ENCODE assay signal across 8 cellular contexts in genomic region chr5:14109041-14109747, GRCh38. TPM values are rescaled to one million over a fixed set of nuclear protein-coding genes. Genes with fewer than 3 reads are reported as not detected.
DNase-seq lines count a peak whose midpoint lies in the region; ATAC-seq and TF ChIP-seq lines count a peak whose summit lies in the region.

No MANE protein-coding gene starts in this region.

- H3K27ac ChIP-seq in breast epithelium = no peak overlapping the region
- no peak overlapping the region for H3K27ac ChIP-seq in upper lobe of right lung

- H3K27me3 ChIP-seq in breast epithelium (no peaks in the 10 kb centered on the region), upper lobe of right lung (no peaks in the 10 kb centered on the region)

- H3K4me3 ChIP-seq in breast epithelium (no peak overlapping the region), upper lobe of right lung (no peak overlapping the region)

- H3K4me1 Mint-ChIP-seq in MCF 10A (ENCODE audit: insufficient read depth, unreplicated experiment) (peaks cover 19% of the 10 kb centered on the region), osteocyte (ENCODE audit: unreplicated experiment) (peaks cover 31% of the 10 kb centered on the region)

- intact Hi-C loops in MCF 10A (cut with micrococcal nuclease) (loop anchor here (2.0 kb wide), 1 partner anchor 162 kb away; no protein-coding TSS in a partner anchor), breast epithelium (cut with DNase I; ENCODE audit: low total_unique reads) (no loop called here), upper lobe of right lung (cut with DNase I) (loop anchor here (5.0 kb wide), 1 partner anchor 158 kb away; no protein-coding TSS in a partner anchor)

- POLR2A ChIA-PET in MCF 10A (lab: Yijun Ruan, JAX) = interaction anchor here (0.7 to 1.2 kb wide), 4 partner anchors 15 to 155 kb away, joined by 3 read pairs; no protein-coding TSS in a partner anchor

- no TSS peak for BruUV-seq in MCF 10A (replicated peaks; lab: Mats Ljungman, UMichigan)

- peak; percentile 28 for DNase-seq in MCF 10A (ENCODE audit: unreplicated experiment)
- no peak for DNase-seq in breast epithelium (ENCODE audit: low spot score in 2 of 2)
- peak; percentile 17 to 35 for DNase-seq in activated CD4-positive, alpha-beta T cell treated with anti-CD3 and anti-CD28 coated beads, Interleukin-2, amount 50 U/mL, for 48 hours
- no peak for DNase-seq in osteocyte (ENCODE audit: extremely low spot score, unreplicated experiment)
- DNase-seq in NCI-H526 treated with DMSO at 0.1 percent for 48 hours (lab: John Stamatoyannopoulos, UW) = no peak
- DNase-seq in NCI-H187 (lab: John Stamatoyannopoulos, UW) = no peak
- DNase-seq in upper lobe of right lung = no peak

- H3K9me3 Mint-ChIP-seq in MCF 10A (ENCODE audit: unreplicated experiment) (no peaks in the 10 kb centered on the region), osteocyte (ENCODE audit: unreplicated experiment) (no peaks in the 10 kb centered on the region)

- TF ChIP-seq CTCF in MCF 10A (IDR thresholded peaks at IDR 0.05; ENCODE audit: unreplicated experiment) (no peak), breast epithelium (IDR thresholded peaks at IDR 0.05) (no peak), osteocyte (IDR thresholded peaks at IDR 0.05) (no peak), upper lobe of right lung (IDR thresholded peaks at IDR 0.05) (no peak)

- H3K36me3 Mint-ChIP-seq in MCF 10A (ENCODE audit: insufficient read depth, unreplicated experiment) (no peaks in the 10 kb centered on the region), osteocyte (ENCODE audit: unreplicated experiment) (no peaks in the 10 kb centered on the region)

- H3K4me3 Mint-ChIP-seq in MCF 10A (ENCODE audit: unreplicated experiment) = no peak overlapping the region
- H3K4me3 Mint-ChIP-seq in osteocyte (ENCODE audit: unreplicated experiment) = no peak overlapping the region

- no peak for TF ChIP-seq POLR2A in breast epithelium (IDR thresholded peaks at IDR 0.05)

- peak; percentile 93 for ATAC-seq in HG02973 (IDR thresholded peaks at IDR 0.05; ENCODE audit: unreplicated experiment)
- ATAC-seq in upper lobe of right lung = no peak

- no peaks in the 10 kb centered on the region for H3K9me3 ChIP-seq in breast epithelium
- H3K9me3 ChIP-seq in upper lobe of right lung = no peaks in the 10 kb centered on the region

- H3K27ac Mint-ChIP-seq in MCF 10A (ENCODE audit: low read depth, unreplicated experiment) (no peak overlapping the region), osteocyte (ENCODE audit: unreplicated experiment) (peak overlapping the region; percentile 2)

- H3K4me1 ChIP-seq in breast epithelium (no peaks in the 10 kb centered on the region), upper lobe of right lung (peaks cover 18% of the 10 kb centered on the region)

- CTCF ChIA-PET in MCF 10A (lab: Yijun Ruan, JAX) = interaction anchor here (0.6 to 2.7 kb wide), 16 partner anchors 11 to 1239 kb away, joined by 3 to 32 read pairs (median 4); no protein-coding TSS in a partner anchor

- H3K36me3 ChIP-seq in breast epithelium = no peaks in the 10 kb centered on the region
- no peaks in the 10 kb centered on the region for H3K36me3 ChIP-seq in upper lobe of right lung

- H3K27me3 Mint-ChIP-seq in MCF 10A (ENCODE audit: insufficient read depth, unreplicated experiment) (no peaks in the 10 kb centered on the region), osteocyte (ENCODE audit: unreplicated experiment) (no peaks in the 10 kb centered on the region)

RNA-seq across cellular contexts. Expression of gene TRIO, which starts 33.9 kb away (rescaled TPM):
- total RNA-seq in MCF 10A (2022) (134 and 136 TPM in 2 replicates), breast epithelium (100 to 1,000 TPM; 191 to 209 (median 193) TPM), osteocyte (336 and 341 TPM in 2 replicates), upper lobe of right lung (148 TPM)

Comparison
In these comparisons a context has a peak if more than half of its experiments do, and no peak if none do; other contexts are left out.
1. DNase-seq: peak in MCF 10A (single experiment) and activated CD4-positive, alpha-beta T cell treated with anti-CD3 and anti-CD28 coated beads, Interleukin-2, amount 50 U/mL, for 48 hours (2 of 2); none in breast epithelium (0 of 2), osteocyte (single experiment), NCI-H526 treated with DMSO at 0.1 percent for 48 hours (single experiment), NCI-H187 (0 of 2) and upper lobe of right lung (single experiment).